ENCODE assay signal across 1 cellular context in genomic region chr1:116377564-116378529, GRCh38.
TF ChIP-seq lines count a peak whose summit lies in the region.

No MANE protein-coding gene starts in this region.

TF ChIP-seq in HepG2, 621 proteins besides CTCF, POLR2A, EP300 and RAD21 (continued from another document and continues in another):
- TF ChIP-seq, protein P1, sequence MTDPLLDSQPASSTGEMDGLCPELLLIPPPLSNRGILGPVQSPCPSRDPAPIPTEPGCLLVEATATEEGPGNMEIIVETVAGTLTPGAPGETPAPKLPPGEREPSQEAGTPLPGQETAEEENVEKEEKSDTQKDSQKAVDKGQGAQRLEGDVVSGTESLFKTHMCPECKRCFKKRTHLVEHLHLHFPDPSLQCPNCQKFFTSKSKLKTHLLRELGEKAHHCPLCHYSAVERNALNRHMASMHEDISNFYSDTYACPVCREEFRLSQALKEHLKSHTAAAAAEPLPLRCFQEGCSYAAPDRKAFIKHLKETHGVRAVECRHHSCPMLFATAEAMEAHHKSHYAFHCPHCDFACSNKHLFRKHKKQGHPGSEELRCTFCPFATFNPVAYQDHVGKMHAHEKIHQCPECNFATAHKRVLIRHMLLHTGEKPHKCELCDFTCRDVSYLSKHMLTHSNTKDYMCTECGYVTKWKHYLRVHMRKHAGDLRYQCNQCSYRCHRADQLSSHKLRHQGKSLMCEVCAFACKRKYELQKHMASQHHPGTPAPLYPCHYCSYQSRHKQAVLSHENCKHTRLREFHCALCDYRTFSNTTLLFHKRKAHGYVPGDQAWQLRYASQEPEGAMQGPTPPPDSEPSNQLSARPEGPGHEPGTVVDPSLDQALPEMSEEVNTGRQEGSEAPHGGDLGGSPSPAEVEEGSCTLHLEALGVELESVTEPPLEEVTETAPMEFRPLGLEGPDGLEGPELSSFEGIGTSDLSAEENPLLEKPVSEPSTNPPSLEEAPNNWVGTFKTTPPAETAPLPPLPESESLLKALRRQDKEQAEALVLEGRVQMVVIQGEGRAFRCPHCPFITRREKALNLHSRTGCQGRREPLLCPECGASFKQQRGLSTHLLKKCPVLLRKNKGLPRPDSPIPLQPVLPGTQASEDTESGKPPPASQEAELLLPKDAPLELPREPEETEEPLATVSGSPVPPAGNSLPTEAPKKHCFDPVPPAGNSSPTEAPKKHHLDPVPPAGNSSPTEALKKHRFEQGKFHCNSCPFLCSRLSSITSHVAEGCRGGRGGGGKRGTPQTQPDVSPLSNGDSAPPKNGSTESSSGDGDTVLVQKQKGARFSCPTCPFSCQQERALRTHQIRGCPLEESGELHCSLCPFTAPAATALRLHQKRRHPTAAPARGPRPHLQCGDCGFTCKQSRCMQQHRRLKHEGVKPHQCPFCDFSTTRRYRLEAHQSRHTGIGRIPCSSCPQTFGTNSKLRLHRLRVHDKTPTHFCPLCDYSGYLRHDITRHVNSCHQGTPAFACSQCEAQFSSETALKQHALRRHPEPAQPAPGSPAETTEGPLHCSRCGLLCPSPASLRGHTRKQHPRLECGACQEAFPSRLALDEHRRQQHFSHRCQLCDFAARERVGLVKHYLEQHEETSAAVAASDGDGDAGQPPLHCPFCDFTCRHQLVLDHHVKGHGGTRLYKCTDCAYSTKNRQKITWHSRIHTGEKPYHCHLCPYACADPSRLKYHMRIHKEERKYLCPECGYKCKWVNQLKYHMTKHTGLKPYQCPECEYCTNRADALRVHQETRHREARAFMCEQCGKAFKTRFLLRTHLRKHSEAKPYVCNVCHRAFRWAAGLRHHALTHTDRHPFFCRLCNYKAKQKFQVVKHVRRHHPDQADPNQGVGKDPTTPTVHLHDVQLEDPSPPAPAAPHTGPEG (CRISPR knock-in tag; IDR thresholded peaks at IDR 0.05) = 0 out of 2 replicates have a peak, but pooled peaks have one; percentile 35
- TF ChIP-seq, protein P2, sequence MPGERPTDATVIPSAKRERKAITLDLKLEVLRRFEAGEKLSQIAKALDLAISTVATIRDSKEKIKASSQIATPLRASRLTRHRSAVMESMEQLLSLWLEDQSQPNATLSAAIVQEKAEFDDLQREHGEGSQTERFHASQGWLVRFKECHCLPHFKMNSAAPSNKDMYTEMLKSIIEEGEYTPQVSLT (CRISPR knock-in tag; IDR thresholded peaks at IDR 0.05; ENCODE audit: borderline replicate concordance, low read depth) = no peak
- TF ChIP-seq XBP1 (CRISPR knock-in tag; IDR thresholded peaks at IDR 0.05) (no peak), FOSL1 (CRISPR knock-in tag; IDR thresholded peaks at IDR 0.05; ENCODE audit: borderline replicate concordance) (peak; percentile 16; the same call in 1 of the 2 replicates), ZSCAN21 (CRISPR knock-in tag; IDR thresholded peaks at IDR 0.05; ENCODE audit: borderline replicate concordance) (no peak), USF2 (IDR thresholded peaks at IDR 0.05; ENCODE audit: low read depth, low read length) (peak; percentile 8; the same call in 1 of the 2 replicates), USF2 (CRISPR knock-in tag; IDR thresholded peaks at IDR 0.05; ENCODE audit: borderline replicate concordance) (no peak), ZNF710 (CRISPR knock-in tag; IDR thresholded peaks at IDR 0.05; ENCODE audit: borderline replicate concordance) (no peak), CEBPZ (IDR thresholded peaks at IDR 0.05; ENCODE audit: low read length) (no peak), MYC (CRISPR knock-in tag; IDR thresholded peaks at IDR 0.05; ENCODE audit: borderline replicate concordance) (no peak), TMF1 (CRISPR knock-in tag; IDR thresholded peaks at IDR 0.05; ENCODE audit: low read depth) (no peak), RBFOX2 (IDR thresholded peaks at IDR 0.05; ENCODE audit: low read depth, low read length) (peak; percentile 13; the same call in 1 of the 2 replicates), ZNF737 (CRISPR knock-in tag; IDR thresholded peaks at IDR 0.05; ENCODE audit: borderline replicate concordance) (no peak), YY1 (IDR thresholded peaks at IDR 0.05; ENCODE audit: insufficient read depth, insufficient replicate concordance, low read depth, low read length) (no peak), GABPA (IDR thresholded peaks at IDR 0.05; ENCODE audit: low read depth, low read length) (no peak), GABPA (CRISPR knock-in tag; IDR thresholded peaks at IDR 0.05; ENCODE audit: low read depth) (no peak), SMAD9 (CRISPR knock-in tag; IDR thresholded peaks at IDR 0.05) (no peak), BCL3 (CRISPR knock-in tag; IDR thresholded peaks at IDR 0.05) (no peak), CREM (IDR thresholded peaks at IDR 0.05) (no peak; the same call in 1 of the 2 replicates), CREM (CRISPR knock-in tag; IDR thresholded peaks at IDR 0.05) (no peak)
- TF ChIP-seq, protein P3, sequence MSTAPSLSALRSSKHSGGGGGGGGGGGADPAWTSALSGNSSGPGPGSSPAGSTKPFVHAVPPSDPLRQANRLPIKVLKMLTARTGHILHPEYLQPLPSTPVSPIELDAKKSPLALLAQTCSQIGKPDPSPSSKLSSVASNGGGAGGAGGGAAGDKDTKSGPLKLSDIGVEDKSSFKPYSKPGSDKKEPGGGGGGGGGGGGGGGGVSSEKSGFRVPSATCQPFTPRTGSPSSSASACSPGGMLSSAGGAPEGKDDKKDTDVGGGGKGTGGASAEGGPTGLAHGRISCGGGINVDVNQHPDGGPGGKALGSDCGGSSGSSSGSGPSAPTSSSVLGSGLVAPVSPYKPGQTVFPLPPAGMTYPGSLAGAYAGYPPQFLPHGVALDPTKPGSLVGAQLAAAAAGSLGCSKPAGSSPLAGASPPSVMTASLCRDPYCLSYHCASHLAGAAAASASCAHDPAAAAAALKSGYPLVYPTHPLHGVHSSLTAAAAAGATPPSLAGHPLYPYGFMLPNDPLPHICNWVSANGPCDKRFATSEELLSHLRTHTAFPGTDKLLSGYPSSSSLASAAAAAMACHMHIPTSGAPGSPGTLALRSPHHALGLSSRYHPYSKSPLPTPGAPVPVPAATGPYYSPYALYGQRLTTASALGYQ (CRISPR knock-in tag; IDR thresholded peaks at IDR 0.05) = no peak
- TF ChIP-seq, protein P4, sequence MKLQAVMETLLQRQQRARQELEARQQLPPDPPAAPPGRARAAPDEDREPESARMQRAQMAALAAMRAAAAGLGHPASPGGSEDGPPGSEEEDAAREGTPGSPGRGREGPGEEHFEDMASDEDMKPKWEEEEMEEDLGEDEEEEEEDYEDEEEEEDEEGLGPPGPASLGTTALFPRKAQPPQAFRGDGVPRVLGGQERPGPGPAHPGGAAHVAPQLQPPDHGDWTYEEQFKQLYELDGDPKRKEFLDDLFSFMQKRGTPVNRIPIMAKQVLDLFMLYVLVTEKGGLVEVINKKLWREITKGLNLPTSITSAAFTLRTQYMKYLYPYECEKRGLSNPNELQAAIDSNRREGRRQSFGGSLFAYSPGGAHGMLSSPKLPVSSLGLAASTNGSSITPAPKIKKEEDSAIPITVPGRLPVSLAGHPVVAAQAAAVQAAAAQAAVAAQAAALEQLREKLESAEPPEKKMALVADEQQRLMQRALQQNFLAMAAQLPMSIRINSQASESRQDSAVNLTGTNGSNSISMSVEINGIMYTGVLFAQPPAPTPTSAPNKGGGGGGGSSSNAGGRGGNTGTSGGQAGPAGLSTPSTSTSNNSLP (IDR thresholded peaks at IDR 0.05; ENCODE audit: low read depth, low read length) = peak; percentile 65; the same call in 1 of the 2 replicates
- TF ChIP-seq, protein P5, sequence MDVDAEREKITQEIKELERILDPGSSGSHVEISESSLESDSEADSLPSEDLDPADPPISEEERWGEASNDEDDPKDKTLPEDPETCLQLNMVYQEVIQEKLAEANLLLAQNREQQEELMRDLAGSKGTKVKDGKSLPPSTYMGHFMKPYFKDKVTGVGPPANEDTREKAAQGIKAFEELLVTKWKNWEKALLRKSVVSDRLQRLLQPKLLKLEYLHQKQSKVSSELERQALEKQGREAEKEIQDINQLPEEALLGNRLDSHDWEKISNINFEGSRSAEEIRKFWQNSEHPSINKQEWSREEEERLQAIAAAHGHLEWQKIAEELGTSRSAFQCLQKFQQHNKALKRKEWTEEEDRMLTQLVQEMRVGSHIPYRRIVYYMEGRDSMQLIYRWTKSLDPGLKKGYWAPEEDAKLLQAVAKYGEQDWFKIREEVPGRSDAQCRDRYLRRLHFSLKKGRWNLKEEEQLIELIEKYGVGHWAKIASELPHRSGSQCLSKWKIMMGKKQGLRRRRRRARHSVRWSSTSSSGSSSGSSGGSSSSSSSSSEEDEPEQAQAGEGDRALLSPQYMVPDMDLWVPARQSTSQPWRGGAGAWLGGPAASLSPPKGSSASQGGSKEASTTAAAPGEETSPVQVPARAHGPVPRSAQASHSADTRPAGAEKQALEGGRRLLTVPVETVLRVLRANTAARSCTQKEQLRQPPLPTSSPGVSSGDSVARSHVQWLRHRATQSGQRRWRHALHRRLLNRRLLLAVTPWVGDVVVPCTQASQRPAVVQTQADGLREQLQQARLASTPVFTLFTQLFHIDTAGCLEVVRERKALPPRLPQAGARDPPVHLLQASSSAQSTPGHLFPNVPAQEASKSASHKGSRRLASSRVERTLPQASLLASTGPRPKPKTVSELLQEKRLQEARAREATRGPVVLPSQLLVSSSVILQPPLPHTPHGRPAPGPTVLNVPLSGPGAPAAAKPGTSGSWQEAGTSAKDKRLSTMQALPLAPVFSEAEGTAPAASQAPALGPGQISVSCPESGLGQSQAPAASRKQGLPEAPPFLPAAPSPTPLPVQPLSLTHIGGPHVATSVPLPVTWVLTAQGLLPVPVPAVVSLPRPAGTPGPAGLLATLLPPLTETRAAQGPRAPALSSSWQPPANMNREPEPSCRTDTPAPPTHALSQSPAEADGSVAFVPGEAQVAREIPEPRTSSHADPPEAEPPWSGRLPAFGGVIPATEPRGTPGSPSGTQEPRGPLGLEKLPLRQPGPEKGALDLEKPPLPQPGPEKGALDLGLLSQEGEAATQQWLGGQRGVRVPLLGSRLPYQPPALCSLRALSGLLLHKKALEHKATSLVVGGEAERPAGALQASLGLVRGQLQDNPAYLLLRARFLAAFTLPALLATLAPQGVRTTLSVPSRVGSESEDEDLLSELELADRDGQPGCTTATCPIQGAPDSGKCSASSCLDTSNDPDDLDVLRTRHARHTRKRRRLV (CRISPR knock-in tag; IDR thresholded peaks at IDR 0.05) = no peak
- TF ChIP-seq, protein P6, sequence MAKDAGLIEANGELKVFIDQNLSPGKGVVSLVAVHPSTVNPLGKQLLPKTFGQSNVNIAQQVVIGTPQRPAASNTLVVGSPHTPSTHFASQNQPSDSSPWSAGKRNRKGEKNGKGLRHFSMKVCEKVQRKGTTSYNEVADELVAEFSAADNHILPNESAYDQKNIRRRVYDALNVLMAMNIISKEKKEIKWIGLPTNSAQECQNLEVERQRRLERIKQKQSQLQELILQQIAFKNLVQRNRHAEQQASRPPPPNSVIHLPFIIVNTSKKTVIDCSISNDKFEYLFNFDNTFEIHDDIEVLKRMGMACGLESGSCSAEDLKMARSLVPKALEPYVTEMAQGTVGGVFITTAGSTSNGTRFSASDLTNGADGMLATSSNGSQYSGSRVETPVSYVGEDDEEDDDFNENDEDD (CRISPR knock-in tag; IDR thresholded peaks at IDR 0.05; ENCODE audit: borderline replicate concordance) = no peak
